In the genomic region with DNA sequence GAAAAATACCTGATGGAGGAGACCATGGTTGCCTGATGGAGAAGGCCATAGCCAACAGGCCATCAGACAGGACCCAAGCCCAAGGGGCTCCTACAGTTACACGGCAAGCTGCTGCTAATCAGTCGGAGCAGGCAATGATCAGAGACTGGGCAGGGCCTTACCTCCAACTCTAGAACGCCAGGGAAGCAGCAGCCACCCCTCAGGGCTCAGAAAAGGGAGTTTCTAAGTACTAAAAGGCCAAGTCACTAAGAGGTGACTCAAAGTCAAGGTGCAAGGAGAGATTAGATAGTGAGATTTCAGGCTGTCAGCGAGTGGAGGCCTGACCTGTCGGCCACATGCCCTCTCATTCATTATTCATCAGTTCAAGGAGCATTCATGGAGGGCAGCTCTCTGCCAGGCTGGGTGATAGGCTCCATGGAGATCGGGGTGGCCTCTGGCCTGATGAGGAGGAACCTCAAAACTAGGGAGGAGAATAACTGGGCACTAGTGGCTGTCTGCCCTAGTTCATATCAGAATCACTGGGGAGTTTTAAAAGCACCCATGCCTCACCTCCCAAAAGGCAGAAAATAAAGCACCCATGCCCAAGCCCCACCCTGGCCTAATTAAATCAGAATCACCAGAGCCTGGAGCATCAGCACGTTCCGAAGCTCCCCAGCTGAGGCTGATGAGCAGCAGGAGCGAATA, we compare ENCODE assay signal across 1 cellular context.
TF ChIP-seq lines count a peak whose summit lies in the region.

No MANE protein-coding gene starts in this region.

TF ChIP-seq in GM12878, 131 proteins besides CTCF, POLR2A, EP300 and RAD21:
- no peak for TF ChIP-seq HCFC1 (IDR thresholded peaks at IDR 0.05; ENCODE audit: low read length)
- TF ChIP-seq IKZF2 (IDR thresholded peaks at IDR 0.05), result no peak
- no peak for TF ChIP-seq KDM1A (IDR thresholded peaks at IDR 0.05; ENCODE audit: borderline replicate concordance)
